Comparison of ENCODE assay signal across 2 cellular contexts in the genomic region with DNA sequence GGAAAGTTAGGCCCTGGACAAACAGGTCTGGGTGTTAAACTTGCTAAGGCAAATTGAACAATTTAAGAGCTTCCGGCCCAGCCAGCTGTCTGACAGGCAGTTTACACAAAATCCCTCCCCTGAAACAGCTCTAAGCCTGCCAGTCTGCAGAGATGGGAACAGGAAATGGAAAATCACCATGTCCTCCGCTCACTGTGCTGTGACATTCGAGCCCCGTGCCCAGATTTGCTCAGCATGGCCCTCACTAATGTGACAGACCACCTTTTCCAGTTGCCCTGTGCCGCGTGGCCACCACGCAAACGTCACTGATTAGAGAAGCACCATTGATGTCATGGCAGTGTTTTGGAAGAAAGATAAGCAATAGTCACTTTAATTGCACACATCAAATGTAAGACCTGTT.
TF ChIP-seq lines count a peak whose summit lies in the region.

No MANE protein-coding gene starts in this region.

TF ChIP-seq in liver, 16 proteins besides CTCF, POLR2A, EP300 and RAD21:
- TF ChIP-seq SP1 (IDR thresholded peaks at IDR 0.05) = no peak
- TF ChIP-seq, protein P1, sequence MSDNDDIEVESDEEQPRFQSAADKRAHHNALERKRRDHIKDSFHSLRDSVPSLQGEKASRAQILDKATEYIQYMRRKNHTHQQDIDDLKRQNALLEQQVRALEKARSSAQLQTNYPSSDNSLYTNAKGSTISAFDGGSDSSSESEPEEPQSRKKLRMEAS (IDR thresholded peaks at IDR 0.05) = no peak
- no peak for TF ChIP-seq JUND (IDR thresholded peaks at IDR 0.05)
- no peak for TF ChIP-seq HNF4A (conservative IDR thresholded peaks at IDR 0.05)
- TF ChIP-seq, protein P2, sequence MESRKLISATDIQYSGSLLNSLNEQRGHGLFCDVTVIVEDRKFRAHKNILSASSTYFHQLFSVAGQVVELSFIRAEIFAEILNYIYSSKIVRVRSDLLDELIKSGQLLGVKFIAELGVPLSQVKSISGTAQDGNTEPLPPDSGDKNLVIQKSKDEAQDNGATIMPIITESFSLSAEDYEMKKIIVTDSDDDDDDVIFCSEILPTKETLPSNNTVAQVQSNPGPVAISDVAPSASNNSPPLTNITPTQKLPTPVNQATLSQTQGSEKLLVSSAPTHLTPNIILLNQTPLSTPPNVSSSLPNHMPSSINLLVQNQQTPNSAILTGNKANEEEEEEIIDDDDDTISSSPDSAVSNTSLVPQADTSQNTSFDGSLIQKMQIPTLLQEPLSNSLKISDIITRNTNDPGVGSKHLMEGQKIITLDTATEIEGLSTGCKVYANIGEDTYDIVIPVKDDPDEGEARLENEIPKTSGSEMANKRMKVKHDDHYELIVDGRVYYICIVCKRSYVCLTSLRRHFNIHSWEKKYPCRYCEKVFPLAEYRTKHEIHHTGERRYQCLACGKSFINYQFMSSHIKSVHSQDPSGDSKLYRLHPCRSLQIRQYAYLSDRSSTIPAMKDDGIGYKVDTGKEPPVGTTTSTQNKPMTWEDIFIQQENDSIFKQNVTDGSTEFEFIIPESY (IDR thresholded peaks at IDR 0.05) = no peak
- no peak for TF ChIP-seq RXRA (IDR thresholded peaks at IDR 0.05)
- TF ChIP-seq GABPA (IDR thresholded peaks at IDR 0.05 in 1 of 2, conservative IDR thresholded peaks at IDR 0.05 in 1 of 2) = no peak
- TF ChIP-seq HNF4G (IDR thresholded peaks at IDR 0.05) = no peak
- TF ChIP-seq FOXA2 (IDR thresholded peaks at IDR 0.05) = no peak
- TF ChIP-seq TAF1 (conservative IDR thresholded peaks at IDR 0.05) = no peak
- TF ChIP-seq ATF3 (IDR thresholded peaks at IDR 0.05) = no peak
- no peak for TF ChIP-seq YY1 (IDR thresholded peaks at IDR 0.05)
TF ChIP-seq in liver: peak in this region for 0.

TF ChIP-seq in HepG2, 621 proteins besides CTCF, POLR2A, EP300 and RAD21 (continued from another document):
- TF ChIP-seq ZFP36L2 (CRISPR knock-in tag; IDR thresholded peaks at IDR 0.05) = no peak
- TF ChIP-seq, protein P3, sequence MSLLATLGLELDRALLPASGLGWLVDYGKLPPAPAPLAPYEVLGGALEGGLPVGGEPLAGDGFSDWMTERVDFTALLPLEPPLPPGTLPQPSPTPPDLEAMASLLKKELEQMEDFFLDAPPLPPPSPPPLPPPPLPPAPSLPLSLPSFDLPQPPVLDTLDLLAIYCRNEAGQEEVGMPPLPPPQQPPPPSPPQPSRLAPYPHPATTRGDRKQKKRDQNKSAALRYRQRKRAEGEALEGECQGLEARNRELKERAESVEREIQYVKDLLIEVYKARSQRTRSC (CRISPR knock-in tag; IDR thresholded peaks at IDR 0.05; ENCODE audit: low read depth) = no peak
- TF ChIP-seq ZNF143 (CRISPR knock-in tag; IDR thresholded peaks at IDR 0.05) = no peak
- TF ChIP-seq ATF3 (CRISPR knock-in tag; IDR thresholded peaks at IDR 0.05) = no peak
- TF ChIP-seq, protein P4, sequence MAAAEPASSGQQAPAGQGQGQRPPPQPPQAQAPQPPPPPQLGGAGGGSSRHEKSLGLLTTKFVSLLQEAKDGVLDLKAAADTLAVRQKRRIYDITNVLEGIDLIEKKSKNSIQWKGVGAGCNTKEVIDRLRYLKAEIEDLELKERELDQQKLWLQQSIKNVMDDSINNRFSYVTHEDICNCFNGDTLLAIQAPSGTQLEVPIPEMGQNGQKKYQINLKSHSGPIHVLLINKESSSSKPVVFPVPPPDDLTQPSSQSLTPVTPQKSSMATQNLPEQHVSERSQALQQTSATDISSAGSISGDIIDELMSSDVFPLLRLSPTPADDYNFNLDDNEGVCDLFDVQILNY (CRISPR knock-in tag; conservative IDR thresholded peaks at IDR 0.05) = no peak
